9 cellular contexts compared by ENCODE assay signal in the genomic region with DNA sequence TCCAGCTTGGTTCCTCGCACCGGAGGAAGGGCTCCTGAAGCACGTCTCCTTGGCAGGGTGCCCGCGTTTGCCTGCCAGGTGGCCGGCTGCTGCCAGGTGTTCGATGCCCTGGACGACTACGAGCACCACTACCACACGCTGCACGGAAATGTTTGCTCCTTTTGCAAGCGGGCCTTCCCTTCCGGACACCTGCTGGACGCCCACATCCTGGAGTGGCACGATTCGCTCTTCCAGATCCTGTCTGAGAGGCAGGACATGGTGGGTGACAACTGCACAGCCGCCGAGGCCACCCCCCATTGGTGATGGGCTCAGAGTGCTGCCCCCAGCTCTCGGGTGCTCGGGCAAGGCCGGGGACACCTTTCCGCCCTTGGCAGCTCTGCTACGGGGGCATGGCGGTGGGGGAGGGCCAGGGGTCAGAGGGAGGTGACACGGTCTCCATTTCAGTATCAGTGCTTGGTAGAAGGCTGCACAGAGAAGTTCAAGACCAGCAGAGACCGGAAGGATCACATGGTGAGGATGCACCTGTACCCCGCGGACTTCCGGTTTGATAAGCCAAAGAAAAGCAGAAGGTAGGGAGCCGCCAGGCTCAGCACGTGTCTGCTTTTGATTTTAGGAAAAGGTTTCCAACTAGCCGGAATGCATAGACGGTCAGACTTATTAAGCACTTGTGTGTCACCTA. TPM values are rescaled to one million over a fixed set of nuclear protein-coding genes. Genes with fewer than 3 reads are reported as not detected.
A peak's percentile ranks its signal among the peaks of the same experiment; 100 is the strongest.
DNase-seq lines count a peak whose midpoint lies in the region; ATAC-seq and TF ChIP-seq lines count a peak whose summit lies in the region.
"Had no signal": no experiment of that assay in that cellular context is flagged by ENCODE, and none has a peak within 500 bp of the region (broad histone marks: within the 10 kb centered on the region; RNA-seq: fewer than 3 reads in every experiment).

No MANE protein-coding gene starts in this region.

- H3K9me3 ChIP-seq in lung (ENCODE audit: control insufficient read depth in 2 of 2, insufficient read depth in 1 of 2, low read length in 1 of 2) = peaks cover 0 to 2% of the 10 kb centered on the region in 2 donors

- no peak for TF ChIP-seq CTCF in lung (IDR thresholded peaks at IDR 0.05; ENCODE audit: control extremely low read depth, extremely low read depth)

- no peaks in the 10 kb centered on the region for H3K27me3 Mint-ChIP-seq in stimulated activated naive CD8-positive, alpha-beta T cell treated with anti-CD3 and anti-CD28 coated beads, Interleukin-15, Interleukin-2, amounts not matched to agents 100 ng/mL and 50 ng/mL, for 24 hours
- no peaks in the 10 kb centered on the region for H3K27me3 Mint-ChIP-seq in activated T-helper 1 cell treated with anti-CD3 and anti-CD28 coated beads, Interleukin-12 subunit alpha, Interleukin-12 subunit beta, Interleukin-2, Interleukin-4 antibody, amounts not matched to agents 30 ng/mL and 10 ng/mL and 1 ng/mL, durations not matched to agents 14 hours and 24 hours and 36 hours (ENCODE audit: insufficient read depth)

- H3K4me1 Mint-ChIP-seq in stimulated activated naive CD8-positive, alpha-beta T cell treated with anti-CD3 and anti-CD28 coated beads, Interleukin-15, Interleukin-2, amounts not matched to agents 100 ng/mL and 50 ng/mL, for 24 hours (ENCODE audit: low read depth) = peaks cover 38% of the 10 kb centered on the region
- peaks cover 17% of the 10 kb centered on the region for H3K4me1 Mint-ChIP-seq in activated T-helper 1 cell treated with anti-CD3 and anti-CD28 coated beads, Interleukin-12 subunit alpha, Interleukin-12 subunit beta, Interleukin-2, Interleukin-4 antibody, amounts not matched to agents 30 ng/mL and 10 ng/mL and 1 ng/mL, durations not matched to agents 14 hours and 24 hours and 36 hours (ENCODE audit: low read depth)

- peak overlapping the region in 1 of 2 donors; percentile 82 for H3K27ac ChIP-seq in lung (ENCODE audit: low read depth in 1 of 2, low read length in 1 of 2)

- H3K4me3 ChIP-seq in lung = no peak overlapping the region

- peak overlapping the region; percentile 72 for H3K4me3 Mint-ChIP-seq in stimulated activated naive CD8-positive, alpha-beta T cell treated with anti-CD3 and anti-CD28 coated beads, Interleukin-15, Interleukin-2, amounts not matched to agents 100 ng/mL and 50 ng/mL, for 24 hours
- H3K4me3 Mint-ChIP-seq in activated T-helper 1 cell treated with anti-CD3 and anti-CD28 coated beads, Interleukin-12 subunit alpha, Interleukin-12 subunit beta, Interleukin-2, Interleukin-4 antibody, amounts not matched to agents 30 ng/mL and 10 ng/mL and 1 ng/mL, durations not matched to agents 14 hours and 24 hours and 36 hours = peak overlapping the region; percentile 49

- no peaks in the 10 kb centered on the region for H3K9me3 Mint-ChIP-seq in stimulated activated naive CD8-positive, alpha-beta T cell treated with anti-CD3 and anti-CD28 coated beads, Interleukin-15, Interleukin-2, amounts not matched to agents 100 ng/mL and 50 ng/mL, for 24 hours
- H3K9me3 Mint-ChIP-seq in activated T-helper 1 cell treated with anti-CD3 and anti-CD28 coated beads, Interleukin-12 subunit alpha, Interleukin-12 subunit beta, Interleukin-2, Interleukin-4 antibody, amounts not matched to agents 30 ng/mL and 10 ng/mL and 1 ng/mL, durations not matched to agents 14 hours and 24 hours and 36 hours = no peaks in the 10 kb centered on the region

- peaks cover 11 to 12% of the 10 kb centered on the region in 2 donors for H3K4me1 ChIP-seq in lung (ENCODE audit: control insufficient read depth in 2 of 2, insufficient read depth in 2 of 2, low read length in 2 of 2)

- 84 to 88% methylated on average over 33 of the region's 33 CpGs for WGBS in lung, 2 donors

- peak overlapping the region; percentile 55 for H3K27ac Mint-ChIP-seq in stimulated activated naive CD8-positive, alpha-beta T cell treated with anti-CD3 and anti-CD28 coated beads, Interleukin-15, Interleukin-2, amounts not matched to agents 100 ng/mL and 50 ng/mL, for 24 hours
- peak overlapping the region; percentile 55 for H3K27ac Mint-ChIP-seq in activated T-helper 1 cell treated with anti-CD3 and anti-CD28 coated beads, Interleukin-12 subunit alpha, Interleukin-12 subunit beta, Interleukin-2, Interleukin-4 antibody, amounts not matched to agents 30 ng/mL and 10 ng/mL and 1 ng/mL, durations not matched to agents 14 hours and 24 hours and 36 hours

- peaks cover 0 to 19% of the 10 kb centered on the region in 2 donors for H3K36me3 ChIP-seq in lung (ENCODE audit: control insufficient read depth in 2 of 2, insufficient read depth in 2 of 2, low read length in 2 of 2)

- no peak for ATAC-seq in stimulated activated naive CD8-positive, alpha-beta T cell treated with anti-CD3 and anti-CD28 coated beads, Interleukin-15, Interleukin-2, amounts not matched to agents 100 U/mL and 50 U/mL, for 24 hours
- no peak for ATAC-seq in lung (ENCODE audit: insufficient read depth, low FRiP score)
- ATAC-seq in GM21786 (IDR thresholded peaks at IDR 0.05; ENCODE audit: unreplicated experiment) = no peak
- ATAC-seq in GM21381 (IDR thresholded peaks at IDR 0.05; ENCODE audit: unreplicated experiment) = no peak
- ATAC-seq in GM18520 (IDR thresholded peaks at IDR 0.05; ENCODE audit: unreplicated experiment) = no peak
- no peak for ATAC-seq in HG02840 (IDR thresholded peaks at IDR 0.05; ENCODE audit: low FRiP score, unreplicated experiment)

- intact Hi-C loops in activated T-helper 1 cell treated with anti-CD3 and anti-CD28 coated beads, Interleukin-12 subunit alpha, Interleukin-12 subunit beta, Interleukin-2, Interleukin-4 antibody, amounts not matched to agents 30 ng/mL and 10 ng/mL and 1 ng/mL, durations not matched to agents 14 hours and 24 hours and 36 hours (cut with micrococcal nuclease) = loop anchor here (1.0 to 2.0 kb wide), 7 partner anchors 15 to 84 kb away; a partner anchor contains a TSS

- DNase-seq in stimulated activated naive CD8-positive, alpha-beta T cell treated with anti-CD3 and anti-CD28 coated beads, Interleukin-15, Interleukin-2, amounts not matched to agents 100 U/mL and 50 U/mL, for 24 hours = no peak
- no peak for DNase-seq in activated T-helper 1 cell treated with anti-CD3 and anti-CD28 coated beads, Interleukin-12 subunit alpha, Interleukin-12 subunit beta, Interleukin-2, Interleukin-4 antibody, amounts not matched to agents 30 ng/mL and 10 ng/mL and 1 ng/mL, durations not matched to agents 14 hours and 24 hours and 36 hours (ENCODE audit: low spot score)
- peak; percentile 53 for DNase-seq in lung (ENCODE audit: low spot score)

- peaks cover 27% of the 10 kb centered on the region for H3K36me3 Mint-ChIP-seq in stimulated activated naive CD8-positive, alpha-beta T cell treated with anti-CD3 and anti-CD28 coated beads, Interleukin-15, Interleukin-2, amounts not matched to agents 100 ng/mL and 50 ng/mL, for 24 hours (ENCODE audit: low read depth)
- peaks cover 12% of the 10 kb centered on the region for H3K36me3 Mint-ChIP-seq in activated T-helper 1 cell treated with anti-CD3 and anti-CD28 coated beads, Interleukin-12 subunit alpha, Interleukin-12 subunit beta, Interleukin-2, Interleukin-4 antibody, amounts not matched to agents 30 ng/mL and 10 ng/mL and 1 ng/mL, durations not matched to agents 14 hours and 24 hours and 36 hours (ENCODE audit: low read depth)

- no peaks in the 10 kb centered on the region for H3K27me3 ChIP-seq in lung (ENCODE audit: control insufficient read depth, insufficient read depth)

RNA-seq across cellular contexts. Expression of a gene that starts 1.1 kb away (rescaled TPM):
- 69.6 and 76.3 TPM in 2 replicates for total RNA-seq in activated T-helper 1 cell treated with anti-CD3 and anti-CD28 coated beads, Interleukin-12 subunit alpha, Interleukin-12 subunit beta, Interleukin-2, Interleukin-4 antibody, amounts not matched to agents 30 ng/mL and 10 ng/mL and 1 ng/mL, durations not matched to agents 14 hours and 24 hours and 36 hours
- 10 to 100 TPM; 18.6 to 53.5 TPM for total RNA-seq in lung
- 10 to 100 TPM; 33.8 to 79.9 TPM for polyA plus RNA-seq in lung

RNA-seq across cellular contexts. Expression of a gene that starts 1.2 kb away (rescaled TPM):
- 57.6 and 65.0 TPM in 2 replicates for total RNA-seq in activated T-helper 1 cell treated with anti-CD3 and anti-CD28 coated beads, Interleukin-12 subunit alpha, Interleukin-12 subunit beta, Interleukin-2, Interleukin-4 antibody, amounts not matched to agents 30 ng/mL and 10 ng/mL and 1 ng/mL, durations not matched to agents 14 hours and 24 hours and 36 hours
- total RNA-seq in lung = 10 to 100 TPM; 41.7 to 65.9 TPM
- 10 to 100 TPM; 39.2 to 66.2 TPM for polyA plus RNA-seq in lung

RNA-seq across cellular contexts. Expression of a gene that starts 26.8 kb away (rescaled TPM):
- not detected in 2 replicates for total RNA-seq in activated T-helper 1 cell treated with anti-CD3 and anti-CD28 coated beads, Interleukin-12 subunit alpha, Interleukin-12 subunit beta, Interleukin-2, Interleukin-4 antibody, amounts not matched to agents 30 ng/mL and 10 ng/mL and 1 ng/mL, durations not matched to agents 14 hours and 24 hours and 36 hours
- total RNA-seq in lung = not detected
- polyA plus RNA-seq in lung = not detected
- total RNA-seq: Right ventricle myocardium superior had no signal

RNA-seq across cellular contexts. Expression of a gene that starts 33.2 kb away (rescaled TPM):
- total RNA-seq in activated T-helper 1 cell treated with anti-CD3 and anti-CD28 coated beads, Interleukin-12 subunit alpha, Interleukin-12 subunit beta, Interleukin-2, Interleukin-4 antibody, amounts not matched to agents 30 ng/mL and 10 ng/mL and 1 ng/mL, durations not matched to agents 14 hours and 24 hours and 36 hours = 133 and 138 TPM in 2 replicates
- total RNA-seq in lung = 10 to 100 TPM; 21.7 to 33.0 TPM
- 10 to 100 TPM in 1 of 2 donors, 1 to 10 TPM in 1; 4.4 to 79.2 TPM for polyA plus RNA-seq in lung

RNA-seq across cellular contexts. Expression of a gene that starts 37.3 kb away (rescaled TPM):
- total RNA-seq in activated T-helper 1 cell treated with anti-CD3 and anti-CD28 coated beads, Interleukin-12 subunit alpha, Interleukin-12 subunit beta, Interleukin-2, Interleukin-4 antibody, amounts not matched to agents 30 ng/mL and 10 ng/mL and 1 ng/mL, durations not matched to agents 14 hours and 24 hours and 36 hours = not detected in 2 replicates
- under 1 TPM in 1 of 2 donors, not detected in 1; 0.25 TPM for total RNA-seq in lung
- not detected for polyA plus RNA-seq in lung
- total RNA-seq: Right ventricle myocardium superior had no signal
